In genomic region chr16:720990-721764, GRCh38 we compare ENCODE assay signal across 1 cellular context.
A peak's percentile ranks its signal among the peaks of the same experiment; 100 is the strongest.
TF ChIP-seq lines count a peak whose summit lies in the region.

A gene with protein sequence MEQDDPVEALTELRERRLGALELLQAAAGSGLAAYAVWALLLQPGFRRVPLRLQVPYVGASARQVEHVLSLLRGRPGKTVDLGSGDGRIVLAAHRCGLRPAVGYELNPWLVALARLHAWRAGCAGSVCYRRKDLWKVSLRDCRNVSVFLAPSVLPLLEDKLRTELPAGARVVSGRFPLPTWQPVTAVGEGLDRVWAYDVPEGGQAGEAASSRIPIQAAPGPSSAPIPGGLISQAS (plus strand): TSS chr16:721146. CDS start chr16:721275, 129 bp downstream.

TF ChIP-seq in K562, 482 proteins besides CTCF, POLR2A, EP300 and RAD21 (continued from another document and continues in another):
- TF ChIP-seq ZBTB40 (IDR thresholded peaks at IDR 0.05) = peak; percentile 94
- TF ChIP-seq ZBTB40 (CRISPR knock-in tag; IDR thresholded peaks at IDR 0.05) = peak; percentile 13; the same call in 1 of the 2 replicates
- TF ChIP-seq ZBTB1 (CRISPR knock-in tag; IDR thresholded peaks at IDR 0.05; ENCODE audit: borderline replicate concordance, low read depth) = 0 out of 2 replicates have a peak, but pooled peaks have one; percentile 11
- peak; percentile 88 for TF ChIP-seq CCNT2 (IDR thresholded peaks at IDR 0.05; ENCODE audit: borderline replicate concordance, extremely low read depth, insufficient read length, low read depth, low read length)
- peak; percentile 85; the same call in 1 of the 2 replicates for TF ChIP-seq ZNF449 (CRISPR knock-in tag; IDR thresholded peaks at IDR 0.05)
- TF ChIP-seq, protein P1, sequence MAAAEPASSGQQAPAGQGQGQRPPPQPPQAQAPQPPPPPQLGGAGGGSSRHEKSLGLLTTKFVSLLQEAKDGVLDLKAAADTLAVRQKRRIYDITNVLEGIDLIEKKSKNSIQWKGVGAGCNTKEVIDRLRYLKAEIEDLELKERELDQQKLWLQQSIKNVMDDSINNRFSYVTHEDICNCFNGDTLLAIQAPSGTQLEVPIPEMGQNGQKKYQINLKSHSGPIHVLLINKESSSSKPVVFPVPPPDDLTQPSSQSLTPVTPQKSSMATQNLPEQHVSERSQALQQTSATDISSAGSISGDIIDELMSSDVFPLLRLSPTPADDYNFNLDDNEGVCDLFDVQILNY (CRISPR knock-in tag; IDR thresholded peaks at IDR 0.05) = 0 out of 2 replicates have a peak, but pooled peaks have one; percentile 70
- TF ChIP-seq, protein P2, sequence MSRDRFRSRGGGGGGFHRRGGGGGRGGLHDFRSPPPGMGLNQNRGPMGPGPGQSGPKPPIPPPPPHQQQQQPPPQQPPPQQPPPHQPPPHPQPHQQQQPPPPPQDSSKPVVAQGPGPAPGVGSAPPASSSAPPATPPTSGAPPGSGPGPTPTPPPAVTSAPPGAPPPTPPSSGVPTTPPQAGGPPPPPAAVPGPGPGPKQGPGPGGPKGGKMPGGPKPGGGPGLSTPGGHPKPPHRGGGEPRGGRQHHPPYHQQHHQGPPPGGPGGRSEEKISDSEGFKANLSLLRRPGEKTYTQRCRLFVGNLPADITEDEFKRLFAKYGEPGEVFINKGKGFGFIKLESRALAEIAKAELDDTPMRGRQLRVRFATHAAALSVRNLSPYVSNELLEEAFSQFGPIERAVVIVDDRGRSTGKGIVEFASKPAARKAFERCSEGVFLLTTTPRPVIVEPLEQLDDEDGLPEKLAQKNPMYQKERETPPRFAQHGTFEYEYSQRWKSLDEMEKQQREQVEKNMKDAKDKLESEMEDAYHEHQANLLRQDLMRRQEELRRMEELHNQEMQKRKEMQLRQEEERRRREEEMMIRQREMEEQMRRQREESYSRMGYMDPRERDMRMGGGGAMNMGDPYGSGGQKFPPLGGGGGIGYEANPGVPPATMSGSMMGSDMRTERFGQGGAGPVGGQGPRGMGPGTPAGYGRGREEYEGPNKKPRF (IDR thresholded peaks at IDR 0.05; ENCODE audit: low read depth, low read length) = 0 out of 2 replicates have a peak, but pooled peaks have one; percentile 46
- no peak for TF ChIP-seq ZNF445 (CRISPR knock-in tag; IDR thresholded peaks at IDR 0.05; ENCODE audit: low read depth)
- 0 out of 2 replicates have a peak, but pooled peaks have one; percentile 23 for TF ChIP-seq EGR1 (conservative IDR thresholded peaks at IDR 0.05)
- 0 out of 2 replicates have a peak, but pooled peaks have one; percentile 15 for TF ChIP-seq CAMTA2 (CRISPR knock-in tag; conservative IDR thresholded peaks at IDR 0.05)
- peak in 2 of 3 experiments; percentile 16 to 40 for TF ChIP-seq YY1 (IDR thresholded peaks at IDR 0.05; ENCODE audit: borderline replicate concordance in 1 of 3, control insufficient read depth in 1 of 3, extremely low read depth in 1 of 3, insufficient read depth in 3 of 3, insufficient read length in 1 of 3, insufficient replicate concordance in 2 of 3, low read depth in 1 of 3, low read length in 2 of 3)
- TF ChIP-seq ELF2 (CRISPR knock-in tag; IDR thresholded peaks at IDR 0.05) = peak; percentile 76; the same call in 1 of the 2 replicates
- peak; percentile 99 for TF ChIP-seq CTBP1 (IDR thresholded peaks at IDR 0.05; ENCODE audit: borderline replicate concordance)
- peak; percentile 90 for TF ChIP-seq ARID4B (CRISPR knock-in tag; IDR thresholded peaks at IDR 0.05)
- TF ChIP-seq NONO (IDR thresholded peaks at IDR 0.05; ENCODE audit: low read depth in 2 of 2, low read length in 1 of 2) = peak; percentile 86 to 95
- TF ChIP-seq, protein P3, sequence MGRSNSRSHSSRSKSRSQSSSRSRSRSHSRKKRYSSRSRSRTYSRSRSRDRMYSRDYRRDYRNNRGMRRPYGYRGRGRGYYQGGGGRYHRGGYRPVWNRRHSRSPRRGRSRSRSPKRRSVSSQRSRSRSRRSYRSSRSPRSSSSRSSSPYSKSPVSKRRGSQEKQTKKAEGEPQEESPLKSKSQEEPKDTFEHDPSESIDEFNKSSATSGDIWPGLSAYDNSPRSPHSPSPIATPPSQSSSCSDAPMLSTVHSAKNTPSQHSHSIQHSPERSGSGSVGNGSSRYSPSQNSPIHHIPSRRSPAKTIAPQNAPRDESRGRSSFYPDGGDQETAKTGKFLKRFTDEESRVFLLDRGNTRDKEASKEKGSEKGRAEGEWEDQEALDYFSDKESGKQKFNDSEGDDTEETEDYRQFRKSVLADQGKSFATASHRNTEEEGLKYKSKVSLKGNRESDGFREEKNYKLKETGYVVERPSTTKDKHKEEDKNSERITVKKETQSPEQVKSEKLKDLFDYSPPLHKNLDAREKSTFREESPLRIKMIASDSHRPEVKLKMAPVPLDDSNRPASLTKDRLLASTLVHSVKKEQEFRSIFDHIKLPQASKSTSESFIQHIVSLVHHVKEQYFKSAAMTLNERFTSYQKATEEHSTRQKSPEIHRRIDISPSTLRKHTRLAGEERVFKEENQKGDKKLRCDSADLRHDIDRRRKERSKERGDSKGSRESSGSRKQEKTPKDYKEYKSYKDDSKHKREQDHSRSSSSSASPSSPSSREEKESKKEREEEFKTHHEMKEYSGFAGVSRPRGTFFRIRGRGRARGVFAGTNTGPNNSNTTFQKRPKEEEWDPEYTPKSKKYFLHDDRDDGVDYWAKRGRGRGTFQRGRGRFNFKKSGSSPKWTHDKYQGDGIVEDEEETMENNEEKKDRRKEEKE (IDR thresholded peaks at IDR 0.05; ENCODE audit: borderline replicate concordance in 1 of 2, control insufficient read depth in 1 of 2, low read depth in 2 of 2, low read length in 1 of 2) = peak in 1 of 2 experiments; percentile 68; a peak in 1 of 4 replicates
- no peak for TF ChIP-seq ZBED1 (IDR thresholded peaks at IDR 0.05)
- TF ChIP-seq IRF2 (CRISPR knock-in tag; IDR thresholded peaks at IDR 0.05) = 0 out of 2 replicates have a peak, but pooled peaks have one; percentile 17
- 0 out of 2 replicates have a peak, but pooled peaks have one; percentile 28 for TF ChIP-seq KAT7 (CRISPR knock-in tag; IDR thresholded peaks at IDR 0.05; ENCODE audit: borderline replicate concordance)
- peak; percentile 41; the same call in 1 of the 2 replicates for TF ChIP-seq FOXP1 (CRISPR knock-in tag; IDR thresholded peaks at IDR 0.05)
- no peak for TF ChIP-seq THRA (IDR thresholded peaks at IDR 0.05)
- TF ChIP-seq TGIF2 (CRISPR knock-in tag; IDR thresholded peaks at IDR 0.05) = no peak
- peak; percentile 42 for TF ChIP-seq RBM25 (IDR thresholded peaks at IDR 0.05; ENCODE audit: low read depth, low read length, severe bottlenecking)
- TF ChIP-seq FOXJ3 (CRISPR knock-in tag; IDR thresholded peaks at IDR 0.05) = no peak
- TF ChIP-seq TRIM24 (IDR thresholded peaks at IDR 0.05) = peak in 1 of 2 experiments; percentile 88; a peak in 2 of 4 replicates
- peak; percentile 49 for TF ChIP-seq ZBTB7A (IDR thresholded peaks at IDR 0.05; ENCODE audit: borderline replicate concordance, control insufficient read depth, low read depth, low read length)
- TF ChIP-seq SIN3B (IDR thresholded peaks at IDR 0.05; ENCODE audit: low read depth) = peak; percentile 99
